Comparison of ENCODE assay signal across 1 cellular context in genomic region chr17:66306413-66306812, GRCh38.
TF ChIP-seq lines count a peak whose summit lies in the region.

No MANE protein-coding gene starts in this region.

TF ChIP-seq in endothelial cell of umbilical vein, 7 proteins besides CTCF, POLR2A, EP300 and RAD21 (continued from another document):
- TF ChIP-seq MAX (IDR thresholded peaks at IDR 0.05; ENCODE audit: insufficient read depth, insufficient read length), result no peak
- no peak for TF ChIP-seq JUN (IDR thresholded peaks at IDR 0.05; ENCODE audit: borderline replicate concordance, insufficient read depth, insufficient read length, low read depth)
- no peak for TF ChIP-seq MYC (IDR thresholded peaks at IDR 0.05; ENCODE audit: low read depth, low read length)
- no peak for TF ChIP-seq GATA2 (IDR thresholded peaks at IDR 0.05; ENCODE audit: insufficient read depth, insufficient read length, low read depth, low read length)
- TF ChIP-seq EZH2 (IDR thresholded peaks at IDR 0.05; ENCODE audit: borderline replicate concordance, low read depth, low read length, severe bottlenecking), result no peak
- TF ChIP-seq FOS (IDR thresholded peaks at IDR 0.05; ENCODE audit: borderline replicate concordance, insufficient read depth, low read length), result no peak
TF ChIP-seq in endothelial cell of umbilical vein: peak in this region for 0.
